9 cellular contexts compared by ENCODE assay signal in the genomic region with DNA sequence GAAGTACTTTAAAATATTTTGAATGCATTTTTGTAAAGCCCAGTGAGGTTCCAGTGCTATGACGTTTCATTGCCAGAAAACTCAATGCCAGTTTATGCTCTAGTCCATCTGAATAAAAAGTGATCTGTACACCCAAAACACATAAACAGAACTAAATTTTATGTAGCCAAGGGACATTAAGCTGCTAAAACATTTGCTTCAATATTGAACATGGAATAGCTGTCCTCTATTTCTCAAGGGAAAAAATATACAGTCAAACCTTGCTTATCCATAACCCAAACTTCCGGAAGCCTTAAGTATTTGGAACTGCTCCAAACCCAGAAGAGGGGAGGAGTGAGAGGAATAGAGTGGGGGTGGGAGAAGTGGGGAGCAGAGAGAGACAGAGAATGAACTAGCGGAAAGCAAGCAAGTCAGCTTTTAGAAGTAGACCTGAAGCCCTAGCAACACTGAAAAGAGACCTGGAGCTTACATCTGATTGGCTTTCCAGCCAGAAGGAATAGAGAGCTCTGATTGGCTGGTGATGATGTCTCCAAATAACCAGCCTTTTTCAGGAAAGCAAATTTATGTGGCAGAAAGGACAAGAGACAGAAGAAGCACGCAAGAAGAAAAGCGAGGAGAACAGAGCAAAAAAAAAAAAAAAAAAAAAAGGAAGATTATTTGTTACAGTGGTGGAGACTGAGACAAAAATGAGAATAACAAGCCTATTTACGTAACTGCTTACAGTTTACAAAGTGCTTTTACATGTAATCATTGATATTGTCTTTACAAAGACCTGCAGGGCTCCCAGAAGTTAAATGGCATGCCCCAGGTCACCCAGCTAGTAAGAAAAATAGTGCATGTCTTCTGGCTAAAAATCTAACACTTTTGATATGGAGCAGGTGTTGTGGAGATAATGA.
DNase-seq lines count a peak whose midpoint lies in the region; ATAC-seq and TF ChIP-seq lines count a peak whose summit lies in the region.
"Had no signal": no experiment of that assay in that cellular context is flagged by ENCODE, and none has a peak within 500 bp of the region (broad histone marks: within the 10 kb centered on the region; RNA-seq: fewer than 3 reads in every experiment).

No MANE protein-coding gene starts in this region.

- POLR2A ChIA-PET in naive thymus-derived CD8-positive, alpha-beta T cell (lab: Charles Lee), result interaction anchor here (0.6 to 9.0 kb wide), 6 partner anchors 14 to 568 kb away, joined by 3 to 163 read pairs (median 7); a partner anchor contains a TSS

- no peaks in the 10 kb centered on the region for H3K27me3 Mint-ChIP-seq in naive thymus-derived CD8-positive, alpha-beta T cell
- H3K27me3 Mint-ChIP-seq: dendritic cell treated with granulocyte-macrophage colony-stimulating factor and Interleukin-4, amounts not matched to agents 40 ng/mL and 50 ng/mL, for 4 days had no signal

- TF ChIP-seq CTCF in fibroblast of mammary gland (conservative IDR thresholded peaks at IDR 0.05; ENCODE audit: control insufficient read depth, insufficient read depth, low read depth, low read length), result no peak

- H3K9me3 Mint-ChIP-seq in naive thymus-derived CD8-positive, alpha-beta T cell, result peaks cover 0 to 5% (median 0%) of the 10 kb centered on the region in 9 donors
- H3K9me3 Mint-ChIP-seq: dendritic cell treated with granulocyte-macrophage colony-stimulating factor and Interleukin-4, amounts not matched to agents 40 ng/mL and 50 ng/mL, for 4 days had no signal

- H3K4me1 Mint-ChIP-seq in naive thymus-derived CD8-positive, alpha-beta T cell, result peaks cover 14 to 31% (median 26%) of the 10 kb centered on the region in 4 donors

- H3K4me3 Mint-ChIP-seq in naive thymus-derived CD8-positive, alpha-beta T cell, result no peak overlapping the region
- H3K4me3 Mint-ChIP-seq: dendritic cell treated with granulocyte-macrophage colony-stimulating factor and Interleukin-4, amounts not matched to agents 40 ng/mL and 50 ng/mL, for 4 days had no signal

- DNase-seq in stimulated activated naive CD4-positive, alpha-beta T cell (lab: John Stamatoyannopoulos, UW), result peak in 4 of 6 experiments; percentile 20 to 56 (median 42)
- no peak for DNase-seq in stimulated activated naive CD4-positive, alpha-beta T cell treated with Interleukin-2 at 50 U/mL for 16 hours (lab: John Stamatoyannopoulos, UW)
- DNase-seq in SKM-1 treated with dmso at 0.1 percent for 144 hours (lab: John Stamatoyannopoulos, UW; ENCODE audit: unreplicated experiment), result peak; percentile 92
- peak; percentile 72 for DNase-seq in fibroblast of mammary gland (ENCODE audit: low read depth)
- DNase-seq in naive thymus-derived CD8-positive, alpha-beta T cell, result peak in 8 of 10 donors; percentile 2 to 65 (median 35)

- no peak overlapping the region for H3K27ac Mint-ChIP-seq in naive thymus-derived CD8-positive, alpha-beta T cell
- H3K27ac Mint-ChIP-seq: dendritic cell treated with granulocyte-macrophage colony-stimulating factor and Interleukin-4, amounts not matched to agents 40 ng/mL and 50 ng/mL, for 4 days had no signal

- ATAC-seq in HG03280 (IDR thresholded peaks at IDR 0.05; ENCODE audit: unreplicated experiment) (peak; percentile 35), GM21825 (IDR thresholded peaks at IDR 0.05; ENCODE audit: unreplicated experiment) (no peak), GM19455 (IDR thresholded peaks at IDR 0.05; ENCODE audit: unreplicated experiment) (no peak)
- ATAC-seq in naive thymus-derived CD8-positive, alpha-beta T cell, result peak; percentile 40 to 51

- peaks cover 0 to 8% (median 0%) of the 10 kb centered on the region in 3 donors for H3K36me3 Mint-ChIP-seq in naive thymus-derived CD8-positive, alpha-beta T cell

- H3K4me3 ChIP-seq in fibroblast of mammary gland (ENCODE audit: control insufficient read depth, low read depth, low read length), result no peak overlapping the region

Comparison
In these comparisons a context has a peak if more than half of its experiments do, and no peak if none do; other contexts are left out.
1. ATAC-seq: peak in HG03280 (single experiment) and naive thymus-derived CD8-positive, alpha-beta T cell (2 of 2); none in GM21825 (single experiment) and GM19455 (single experiment).